Comparison of ENCODE assay signal across 32 cellular contexts in the genomic region with DNA sequence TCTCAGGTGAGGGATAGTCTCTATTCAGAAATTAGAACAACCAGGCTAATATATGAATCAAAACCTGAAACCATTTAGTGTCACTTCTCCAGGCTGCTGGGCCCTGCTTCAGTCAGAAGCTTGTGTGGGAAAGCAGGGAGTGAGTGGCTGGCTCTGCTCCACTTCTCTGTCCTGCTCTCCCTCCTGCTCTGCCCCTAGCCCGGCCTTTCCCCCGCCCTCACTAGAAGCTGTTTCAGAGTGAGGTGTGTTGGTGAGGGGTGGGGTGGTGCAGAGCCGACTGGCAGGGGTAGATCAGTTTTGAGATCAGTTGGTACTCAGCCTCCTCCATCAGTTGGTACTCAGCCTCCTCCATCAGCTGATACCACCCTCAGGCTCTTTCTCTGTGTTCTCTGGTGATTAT. TPM values are rescaled to one million over a fixed set of nuclear protein-coding genes. Genes with fewer than 3 reads are reported as not detected.
"Had no signal": no experiment of that assay in that cellular context is flagged by ENCODE, and none has a peak within 500 bp of the region (broad histone marks: within the 10 kb centered on the region; RNA-seq: fewer than 3 reads in every experiment).

No MANE protein-coding gene starts in this region.

- DNase-seq: activated B cell treated with CpG ODN at 0.5 μM for 24 hours; activated CD4-positive, alpha-beta T cell treated with anti-CD3 and anti-CD28 coated beads for 48 hours; activated CD4-positive, alpha-beta T cell treated with anti-CD3 and anti-CD28 coated beads, Interleukin-2, amount 50 U/mL, for 1 hour; activated CD4-positive, alpha-beta T cell treated with anti-CD3 and anti-CD28 coated beads, Interleukin-2, amount 50 U/mL, for 48 hours; activated CD8-positive, alpha-beta memory T cell treated with anti-CD3 and anti-CD28 coated beads for 24 hours; activated CD8-positive, alpha-beta T cell treated with anti-CD3 and anti-CD28 coated beads for 36 hours; activated gamma-delta T cell; activated naive CD4-positive, alpha-beta T cell treated with anti-CD3 and anti-CD28 coated beads, Interleukin-2, amount 50 U/mL, for 16 hours; activated naive CD4-positive, alpha-beta T cell treated with Interleukin-2 at 50 U/mL for 16 hours; activated T-cell treated with anti-CD3 and anti-CD28 coated beads, Interleukin-2, amount 50 U/mL, for 4 hours; amniotic stem cell; anterior cingulate cortex; brain microvascular endothelial cell; caudate nucleus; cortex of kidney; dermis blood vessel endothelial cell; effector CD4-positive, alpha-beta T cell; effector memory CD8-positive, alpha-beta T cell; erythroblast; foreskin keratinocyte; gastrocnemius medialis; glutamatergic neuron; SW 1271; T-cell; T-helper 9 cell; WERI-Rb-1 had no signal

- H3K4me3 ChIP-seq: esophagus muscularis mucosa, gastrocnemius medialis had no signal

- H3K4me1 ChIP-seq: foreskin keratinocyte had no signal

- H3K27me3 ChIP-seq: esophagus muscularis mucosa, gastrocnemius medialis had no signal

- H3K36me3 ChIP-seq: brain microvascular endothelial cell, esophagus muscularis mucosa, gastrocnemius medialis, WERI-Rb-1 had no signal

- H3K27ac ChIP-seq: brain microvascular endothelial cell, esophagus muscularis mucosa, foreskin keratinocyte, gastrocnemius medialis, WERI-Rb-1 had no signal

- H3K9me3 ChIP-seq: esophagus muscularis mucosa, gastrocnemius medialis had no signal

RNA-seq across cellular contexts. Expression of gene PPP1R1A, which starts 7.0 kb away (rescaled TPM):
- total RNA-seq: activated B cell treated with CpG ODN at 0.5 μM for 24 hours; activated CD8-positive, alpha-beta T cell treated with anti-CD3 and anti-CD28 coated beads for 36 hours; activated T-cell treated with anti-CD3 and anti-CD28 coated beads, Interleukin-2, amount 50 U/mL, for 4 hours; activated T-helper 17 cell treated with anti-CD3 and anti-CD28 coated beads, Interleukin-2, amount 50 U/mL, for 72 hours; chondrocyte; foreskin keratinocyte; T-cell; T-helper 2 cell treated with Interferon-gamma antibody and Interleukin-4, amounts not matched to agents 100 ng/mL and 5 ng/mL, for 36 hours had no signal
- polyA plus RNA-seq: foreskin keratinocyte had no signal

RNA-seq across cellular contexts. Expression of gene LACRT, which starts 39.2 kb away (rescaled TPM):
- total RNA-seq: activated B cell treated with CpG ODN at 0.5 μM for 24 hours; activated CD8-positive, alpha-beta T cell treated with anti-CD3 and anti-CD28 coated beads for 36 hours; activated T-cell treated with anti-CD3 and anti-CD28 coated beads, Interleukin-2, amount 50 U/mL, for 4 hours; activated T-helper 17 cell treated with anti-CD3 and anti-CD28 coated beads, Interleukin-2, amount 50 U/mL, for 72 hours; astrocyte; chondrocyte; dermis blood vessel endothelial cell; esophagus muscularis mucosa; foreskin keratinocyte; gastrocnemius medialis; T-cell; T-helper 2 cell treated with Interferon-gamma antibody and Interleukin-4, amounts not matched to agents 100 ng/mL and 5 ng/mL, for 36 hours had no signal
- polyA plus RNA-seq: adipose tissue, foreskin keratinocyte had no signal

RNA-seq across cellular contexts. Expression of gene PDE1B, which starts 46.1 kb away (rescaled TPM):
- total RNA-seq: dermis blood vessel endothelial cell, foreskin keratinocyte had no signal
- polyA plus RNA-seq: foreskin keratinocyte had no signal

RNA-seq across cellular contexts. Expression of gene DCD, which starts 52.7 kb away (rescaled TPM):
- total RNA-seq: activated B cell treated with CpG ODN at 0.5 μM for 24 hours; activated CD8-positive, alpha-beta T cell treated with anti-CD3 and anti-CD28 coated beads for 36 hours; activated T-cell treated with anti-CD3 and anti-CD28 coated beads, Interleukin-2, amount 50 U/mL, for 4 hours; activated T-helper 17 cell treated with anti-CD3 and anti-CD28 coated beads, Interleukin-2, amount 50 U/mL, for 72 hours; astrocyte; chondrocyte; dermis blood vessel endothelial cell; esophagus muscularis mucosa; foreskin keratinocyte; gastrocnemius medialis; T-cell; T-helper 2 cell treated with Interferon-gamma antibody and Interleukin-4, amounts not matched to agents 100 ng/mL and 5 ng/mL, for 36 hours had no signal
- polyA plus RNA-seq: adipose tissue, foreskin keratinocyte had no signal
